1 cellular context compared by ENCODE assay signal in genomic region chr18:36583155-36583745, GRCh38.
TF ChIP-seq lines count a peak whose summit lies in the region.

No MANE protein-coding gene starts in this region.

TF ChIP-seq in IMR-90, 13 proteins besides CTCF, POLR2A, EP300 and RAD21 (continued from another document):
- TF ChIP-seq, protein P1, sequence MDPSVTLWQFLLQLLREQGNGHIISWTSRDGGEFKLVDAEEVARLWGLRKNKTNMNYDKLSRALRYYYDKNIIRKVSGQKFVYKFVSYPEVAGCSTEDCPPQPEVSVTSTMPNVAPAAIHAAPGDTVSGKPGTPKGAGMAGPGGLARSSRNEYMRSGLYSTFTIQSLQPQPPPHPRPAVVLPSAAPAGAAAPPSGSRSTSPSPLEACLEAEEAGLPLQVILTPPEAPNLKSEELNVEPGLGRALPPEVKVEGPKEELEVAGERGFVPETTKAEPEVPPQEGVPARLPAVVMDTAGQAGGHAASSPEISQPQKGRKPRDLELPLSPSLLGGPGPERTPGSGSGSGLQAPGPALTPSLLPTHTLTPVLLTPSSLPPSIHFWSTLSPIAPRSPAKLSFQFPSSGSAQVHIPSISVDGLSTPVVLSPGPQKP (IDR thresholded peaks at IDR 0.05; ENCODE audit: borderline replicate concordance, low read depth, low read length) = no peak
- TF ChIP-seq CHD1 (IDR thresholded peaks at IDR 0.05; ENCODE audit: low read depth, low read length) (no peak), MAZ (IDR thresholded peaks at IDR 0.05; ENCODE audit: borderline replicate concordance, low read depth, low read length) (no peak), MXI1 (IDR thresholded peaks at IDR 0.05; ENCODE audit: borderline replicate concordance, low read depth, low read length) (no peak), SMC3 (IDR thresholded peaks at IDR 0.05; ENCODE audit: low read depth, low read length) (no peak), MAFK (IDR thresholded peaks at IDR 0.05; ENCODE audit: low read depth, low read length) (no peak), BHLHE40 (IDR thresholded peaks at IDR 0.05; ENCODE audit: low read depth, low read length) (no peak), CEBPB (IDR thresholded peaks at IDR 0.05; ENCODE audit: low read depth, low read length) (no peak)
- TF ChIP-seq, protein P2, sequence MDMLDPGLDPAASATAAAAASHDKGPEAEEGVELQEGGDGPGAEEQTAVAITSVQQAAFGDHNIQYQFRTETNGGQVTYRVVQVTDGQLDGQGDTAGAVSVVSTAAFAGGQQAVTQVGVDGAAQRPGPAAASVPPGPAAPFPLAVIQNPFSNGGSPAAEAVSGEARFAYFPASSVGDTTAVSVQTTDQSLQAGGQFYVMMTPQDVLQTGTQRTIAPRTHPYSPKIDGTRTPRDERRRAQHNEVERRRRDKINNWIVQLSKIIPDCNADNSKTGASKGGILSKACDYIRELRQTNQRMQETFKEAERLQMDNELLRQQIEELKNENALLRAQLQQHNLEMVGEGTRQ (IDR thresholded peaks at IDR 0.05; ENCODE audit: low read depth, low read length) = no peak
